1 cellular context compared by ENCODE assay signal in genomic region chr2:186382932-186383331, GRCh38.
A peak's percentile ranks its signal among the peaks of the same experiment; 100 is the strongest.
TF ChIP-seq lines count a peak whose summit lies in the region.

No MANE protein-coding gene starts in this region.

TF ChIP-seq in HepG2, 621 proteins besides CTCF, POLR2A, EP300 and RAD21 (continued from another document and continues in another):
- no peak for TF ChIP-seq USF2 (IDR thresholded peaks at IDR 0.05; ENCODE audit: low read depth, low read length)
- no peak for TF ChIP-seq USF2 (CRISPR knock-in tag; IDR thresholded peaks at IDR 0.05; ENCODE audit: borderline replicate concordance)
- no peak for TF ChIP-seq FOXO4 (CRISPR knock-in tag; conservative IDR thresholded peaks at IDR 0.05)
- peak; percentile 88 for TF ChIP-seq ELF3 (CRISPR knock-in tag; IDR thresholded peaks at IDR 0.05)
- peak; percentile 98 for TF ChIP-seq BCL6 (CRISPR knock-in tag; IDR thresholded peaks at IDR 0.05)
- no peak for TF ChIP-seq ZNF879 (CRISPR knock-in tag; IDR thresholded peaks at IDR 0.05)
- 0 out of 2 replicates have a peak, but pooled peaks have one; percentile 23 for TF ChIP-seq SATB2 (CRISPR knock-in tag; IDR thresholded peaks at IDR 0.05)
- TF ChIP-seq RORA (CRISPR knock-in tag; IDR thresholded peaks at IDR 0.05) = no peak
- peak; percentile 72 for TF ChIP-seq NR2F6 (IDR thresholded peaks at IDR 0.05)
- peak; percentile 77 for TF ChIP-seq NR2F6 (CRISPR knock-in tag; IDR thresholded peaks at IDR 0.05)
- TF ChIP-seq ERF (CRISPR knock-in tag; IDR thresholded peaks at IDR 0.05) = peak; percentile 91; the same call in 1 of the 2 replicates
- TF ChIP-seq ZBED4 (CRISPR knock-in tag; IDR thresholded peaks at IDR 0.05; ENCODE audit: borderline replicate concordance) = peak; percentile 38; the same call in 1 of the 2 replicates
- no peak for TF ChIP-seq UBTF (CRISPR knock-in tag; IDR thresholded peaks at IDR 0.05)
- no peak for TF ChIP-seq RBFOX2 (IDR thresholded peaks at IDR 0.05; ENCODE audit: low read depth, low read length)
- TF ChIP-seq ZNF350 (CRISPR knock-in tag; IDR thresholded peaks at IDR 0.05; ENCODE audit: borderline replicate concordance, low read depth) = no peak
- peak; percentile 59; the same call in 1 of the 2 replicates for TF ChIP-seq HOXA3 (CRISPR knock-in tag; IDR thresholded peaks at IDR 0.05)
- no peak for TF ChIP-seq CERS6 (CRISPR knock-in tag; IDR thresholded peaks at IDR 0.05)
- peak; percentile 75 for TF ChIP-seq PATZ1 (CRISPR knock-in tag; IDR thresholded peaks at IDR 0.05)
- TF ChIP-seq MED8 (CRISPR knock-in tag; IDR thresholded peaks at IDR 0.05; ENCODE audit: insufficient replicate concordance) = no peak
- TF ChIP-seq ZNF850 (CRISPR knock-in tag; conservative IDR thresholded peaks at IDR 0.05) = no peak
- peak; percentile 48; the same call in 1 of the 2 replicates for TF ChIP-seq SNAPC5 (CRISPR knock-in tag; IDR thresholded peaks at IDR 0.05; ENCODE audit: borderline replicate concordance)
- TF ChIP-seq KLF6 (CRISPR knock-in tag; IDR thresholded peaks at IDR 0.05) = no peak
- peak; percentile 98 for TF ChIP-seq ZMYM4 (CRISPR knock-in tag; IDR thresholded peaks at IDR 0.05)
- TF ChIP-seq ZNF124 (CRISPR knock-in tag; IDR thresholded peaks at IDR 0.05) = peak; percentile 80; the same call in 1 of the 2 replicates
- peak; percentile 90 for TF ChIP-seq FOXK1 (CRISPR knock-in tag; IDR thresholded peaks at IDR 0.05; ENCODE audit: borderline replicate concordance, low read depth)
- TF ChIP-seq RCOR2 (CRISPR knock-in tag; IDR thresholded peaks at IDR 0.05) = peak; percentile 98
- TF ChIP-seq MEIS1 (CRISPR knock-in tag; IDR thresholded peaks at IDR 0.05; ENCODE audit: borderline replicate concordance) = no peak
- TF ChIP-seq TARDBP (CRISPR knock-in tag; IDR thresholded peaks at IDR 0.05) = peak; percentile 91
- no peak for TF ChIP-seq ZNF30 (CRISPR knock-in tag; IDR thresholded peaks at IDR 0.05)
- TF ChIP-seq ZNF276 (CRISPR knock-in tag; IDR thresholded peaks at IDR 0.05; ENCODE audit: low read depth) = no peak
- no peak for TF ChIP-seq FUBP1 (CRISPR knock-in tag; IDR thresholded peaks at IDR 0.05; ENCODE audit: borderline replicate concordance)
- no peak for TF ChIP-seq ZBTB44 (CRISPR knock-in tag; IDR thresholded peaks at IDR 0.05)
- TF ChIP-seq MTA1 (CRISPR knock-in tag; IDR thresholded peaks at IDR 0.05; ENCODE audit: borderline replicate concordance) = no peak
- TF ChIP-seq SP5 (CRISPR knock-in tag; IDR thresholded peaks at IDR 0.05; ENCODE audit: borderline replicate concordance, low read depth) = peak; percentile 18; the same call in 1 of the 2 replicates
- no peak; the same call in 1 of the 2 replicates for TF ChIP-seq ZNF503 (CRISPR knock-in tag; IDR thresholded peaks at IDR 0.05)
- TF ChIP-seq ZNF441 (CRISPR knock-in tag; IDR thresholded peaks at IDR 0.05; ENCODE audit: borderline replicate concordance) = no peak
- TF ChIP-seq ZSCAN30 (CRISPR knock-in tag; IDR thresholded peaks at IDR 0.05) = no peak
